14 cellular contexts compared by ENCODE assay signal in genomic region chr13:48436661-48437242, GRCh38. TPM values are rescaled to one million over a fixed set of nuclear protein-coding genes. Genes with fewer than 3 reads are reported as not detected.
DNase-seq lines count a peak whose midpoint lies in the region; ATAC-seq and TF ChIP-seq lines count a peak whose summit lies in the region.
"Had no signal": no experiment of that assay in that cellular context is flagged by ENCODE, and none has a peak within 500 bp of the region (broad histone marks: within the 10 kb centered on the region; RNA-seq: fewer than 3 reads in every experiment).

No MANE protein-coding gene starts in this region.

- intact Hi-C loops in sciatic nerve (cut with DNase I): no loop called here

- no peaks in the 10 kb centered on the region for H3K9me3 ChIP-seq in CD4-positive, CD25-positive, alpha-beta regulatory T cell (ENCODE audit: control insufficient read depth in 2 of 2, low read length in 2 of 2)
- no peaks in the 10 kb centered on the region for H3K9me3 ChIP-seq in T-helper 17 cell (ENCODE audit: control insufficient read depth, low read length, poor library complexity, severe bottlenecking)
- H3K9me3 ChIP-seq: neutrophil, testis had no signal

- H3K4me1 ChIP-seq in CD4-positive, CD25-positive, alpha-beta regulatory T cell (ENCODE audit: control insufficient read depth, insufficient read depth, low read length, poor library complexity, severe bottlenecking): peaks cover 33% of the 10 kb centered on the region
- peaks cover 14% of the 10 kb centered on the region for H3K4me1 ChIP-seq in foreskin keratinocyte

- no peaks in the 10 kb centered on the region for H3K27me3 Mint-ChIP-seq in CD4-positive, CD25-positive, alpha-beta regulatory T cell
- no peaks in the 10 kb centered on the region for H3K27me3 Mint-ChIP-seq in T-helper 17 cell

- no peaks in the 10 kb centered on the region for H3K36me3 ChIP-seq in CD4-positive, CD25-positive, alpha-beta regulatory T cell (ENCODE audit: control insufficient read depth, insufficient read depth, low read length)
- H3K36me3 ChIP-seq: neutrophil had no signal

- H3K9me3 Mint-ChIP-seq in CD4-positive, CD25-positive, alpha-beta regulatory T cell: peaks cover 0 to 4% (median 0%) of the 10 kb centered on the region in 7 donors

- peak in 1 of 3 donors; percentile 81 for DNase-seq in CD4-positive, CD25-positive, alpha-beta regulatory T cell
- no peak for DNase-seq in T-helper 17 cell
- peak in 1 of 2 donors; percentile 60 for DNase-seq in foreskin keratinocyte
- DNase-seq in sciatic nerve (ENCODE audit: low spot score): no peak
- no peak for DNase-seq in stimulated activated CD4-positive, alpha-beta T cell treated with anti-CD3 and anti-CD28 coated beads, Interleukin-2, amount 100 ng/mL, for 24 hours
- no peak for DNase-seq in HUDEP-2 (lab: John Stamatoyannopoulos, UW; ENCODE audit: unreplicated experiment in 76 of 76)
- DNase-seq in NCI-H1092 (lab: John Stamatoyannopoulos, UW): no peak
- DNase-seq: activated gamma-delta T cell treated with Interleukin-2 at 50 U/mL for 16 hours, DMS153, NCI-H187 treated with DMSO at 0.1 percent for 48 hours, T1000 had no signal

- H3K36me3 Mint-ChIP-seq in CD4-positive, CD25-positive, alpha-beta regulatory T cell: peaks cover 6% of the 10 kb centered on the region
- H3K36me3 Mint-ChIP-seq in T-helper 17 cell (ENCODE audit: low read depth): no peaks in the 10 kb centered on the region

- peak overlapping the region; percentile 58 for H3K27ac ChIP-seq in CD4-positive, CD25-positive, alpha-beta regulatory T cell (ENCODE audit: insufficient read depth, low read length, poor library complexity, severe bottlenecking)
- H3K27ac ChIP-seq in foreskin keratinocyte: peak overlapping the region; percentile 18
- H3K27ac ChIP-seq: neutrophil had no signal

- peak; percentile 52 to 62 for ATAC-seq in CD4-positive, CD25-positive, alpha-beta regulatory T cell (ENCODE audit: low read depth in 2 of 2)
- ATAC-seq in T-helper 17 cell: no peak
- ATAC-seq in foreskin keratinocyte: peak; percentile 48
- ATAC-seq in sciatic nerve: peak; percentile 10
- ATAC-seq in GM19463 (IDR thresholded peaks at IDR 0.05; ENCODE audit: unreplicated experiment): no peak

- peak overlapping the region; percentile 48 to 79 (median 72) for H3K27ac Mint-ChIP-seq in CD4-positive, CD25-positive, alpha-beta regulatory T cell
- H3K27ac Mint-ChIP-seq in T-helper 17 cell: peak overlapping the region; percentile 84

- no peak for TF ChIP-seq CTCF in foreskin keratinocyte (conservative IDR thresholded peaks at IDR 0.05)

- peak overlapping the region; percentile 70 for H3K4me3 ChIP-seq in CD4-positive, CD25-positive, alpha-beta regulatory T cell (ENCODE audit: low read depth, low read length)
- H3K4me3 ChIP-seq: testis had no signal

- H3K27me3 ChIP-seq in CD4-positive, CD25-positive, alpha-beta regulatory T cell (ENCODE audit: control insufficient read depth, insufficient read depth, low read length): no peaks in the 10 kb centered on the region
- H3K27me3 ChIP-seq in foreskin keratinocyte: no peaks in the 10 kb centered on the region
- H3K27me3 ChIP-seq: neutrophil, testis had no signal

- peak overlapping the region; percentile 40 to 68 (median 60) for H3K4me3 Mint-ChIP-seq in CD4-positive, CD25-positive, alpha-beta regulatory T cell
- peak overlapping the region; percentile 65 for H3K4me3 Mint-ChIP-seq in T-helper 17 cell

- peaks cover 44 to 59% (median 53%) of the 10 kb centered on the region in 4 donors for H3K4me1 Mint-ChIP-seq in CD4-positive, CD25-positive, alpha-beta regulatory T cell
- peaks cover 37% of the 10 kb centered on the region for H3K4me1 Mint-ChIP-seq in T-helper 17 cell

RNA-seq across cellular contexts. Expression of gene LPAR6, which starts 23.8 kb away (rescaled TPM):
- 85.4 TPM for total RNA-seq in CD4-positive, CD25-positive, alpha-beta regulatory T cell
- polyA plus RNA-seq in CD4-positive, CD25-positive, alpha-beta regulatory T cell: 100 to 1,000 TPM in 2 of 4 donors, 10 to 100 TPM in 2; 85.6 to 150 (median 95.7) TPM
- 10 to 100 TPM; 37.2 to 48.7 TPM for total RNA-seq in T-helper 17 cell
- 4.7 and 6.3 TPM in 2 replicates for total RNA-seq in foreskin keratinocyte
- polyA plus RNA-seq in foreskin keratinocyte: 4.0 and 6.5 TPM in 2 replicates
- total RNA-seq in sciatic nerve: 55.0 TPM

Comparison
In these comparisons a context has a peak if more than half of its experiments do, and no peak if none do; other contexts are left out.
1. ATAC-seq: peak in CD4-positive, CD25-positive, alpha-beta regulatory T cell (2 of 2), foreskin keratinocyte (single experiment) and sciatic nerve (single experiment); none in T-helper 17 cell (single experiment) and GM19463 (single experiment).